Comparison of ENCODE assay signal across 27 cellular contexts in the genomic region with DNA sequence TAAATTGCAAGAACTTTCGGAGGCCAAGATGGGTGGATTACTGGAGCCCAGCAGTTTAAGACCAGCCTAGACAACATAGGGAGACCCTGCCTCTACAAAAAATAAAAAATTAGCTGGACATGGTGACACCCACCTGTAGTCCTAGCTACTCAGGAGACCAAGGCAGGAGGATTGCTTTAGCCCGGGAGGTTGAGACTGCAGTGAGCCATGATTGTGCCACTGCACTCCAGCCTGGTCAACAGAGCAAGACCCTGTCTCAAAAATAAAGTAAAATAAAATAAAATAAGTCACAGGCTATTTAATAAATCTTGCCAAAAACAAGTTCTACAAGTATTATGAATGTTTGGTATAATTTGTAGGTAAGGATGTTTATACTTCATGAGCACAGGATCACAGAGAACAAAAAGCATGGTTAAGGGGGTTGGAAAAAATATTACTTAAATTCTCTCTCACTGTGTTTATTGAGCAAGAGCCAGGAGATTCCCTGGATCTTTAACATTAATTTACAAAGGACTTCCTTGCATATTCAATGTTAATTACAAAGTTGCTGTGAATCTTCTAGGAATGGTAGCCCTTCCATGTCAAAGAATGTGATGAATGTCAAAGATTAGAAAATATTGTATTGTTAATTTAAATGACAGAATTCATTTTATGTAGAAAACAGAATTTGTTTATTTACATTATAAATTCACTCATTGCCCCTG.
"Had no signal": no experiment of that assay in that cellular context is flagged by ENCODE, and none has a peak within 500 bp of the region (broad histone marks: within the 10 kb centered on the region; RNA-seq: fewer than 3 reads in every experiment).

No MANE protein-coding gene starts in this region.

- DNase-seq: activated CD4-positive, alpha-beta T cell treated with anti-CD3 and anti-CD28 coated beads, Interleukin-2, amount 10 ng/mL, durations not matched to agents 24 days and 14 days; activated CD4-positive, alpha-beta T cell treated with anti-CD3 and anti-CD28 coated beads, Interleukin-2, amount 50 U/mL, for 4 hours; activated CD8-positive, alpha-beta T cell treated with anti-CD3 and anti-CD28 coated beads for 36 hours; activated effector memory CD4-positive, alpha-beta T cell treated with anti-CD3 and anti-CD28 coated beads, Interleukin-2, amount 50 U/mL, for 16 hours; activated naive CD4-positive, alpha-beta T cell; activated naive CD4-positive, alpha-beta T cell treated with anti-CD3 and anti-CD28 coated beads, Interleukin-2, amount 50 U/mL, for 16 hours; activated naive CD8-positive, alpha-beta T cell treated with anti-CD3 and anti-CD28 coated beads for 36 hours; activated T-cell treated with anti-CD3 and anti-CD28 coated beads, Interleukin-2, amount 50 U/mL, for 1 hour; activated T-cell treated with anti-CD3 and anti-CD28 coated beads, Interleukin-2, amount 50 U/mL, for 72 hours; amniotic stem cell; body of pancreas; NCI-H1105; NCI-H1417 treated with DMSO at 0.1 percent for 48 hours; NCI-H1694; NCI-H1930; NCI-H2081 treated with DMSO at 0.1 percent for 48 hours; NCI-H345; NCI-H524 treated with DMSO at 0.1 percent for 48 hours; SHP77; SJCRH30; T1000; WERI-Rb-1 had no signal

- H3K27ac ChIP-seq: body of pancreas, breast epithelium, SJCRH30, SK-N-MC, WERI-Rb-1 had no signal

- H3K4me3 Mint-ChIP-seq: activated CD4-positive, alpha-beta T cell treated with anti-CD3 and anti-CD28 coated beads, Interleukin-2, amount 10 ng/mL, durations not matched to agents 24 days and 14 days; activated CD8-positive, alpha-beta T cell treated with anti-CD3 and anti-CD28 coated beads for 36 hours; activated naive CD8-positive, alpha-beta T cell treated with anti-CD3 and anti-CD28 coated beads for 36 hours; activated T-cell treated with anti-CD3 and anti-CD28 coated beads, Interleukin-2, amount 50 U/mL, for 72 hours; activated T-helper 17 cell treated with anti-CD3 and anti-CD28 coated beads, Interleukin-2, amount 50 U/mL, for 72 hours had no signal

- H3K36me3 ChIP-seq: breast epithelium, SJCRH30, WERI-Rb-1 had no signal

- H3K4me3 ChIP-seq: body of pancreas, breast epithelium, SJCRH30, SK-N-MC had no signal

- H3K27me3 ChIP-seq: body of pancreas, breast epithelium, SJCRH30 had no signal

- H3K9me3 Mint-ChIP-seq: activated CD4-positive, alpha-beta T cell treated with anti-CD3 and anti-CD28 coated beads, Interleukin-2, amount 10 ng/mL, durations not matched to agents 24 days and 14 days had no signal

- H3K9me3 ChIP-seq: body of pancreas, breast epithelium, SJCRH30 had no signal

- ATAC-seq: activated CD8-positive, alpha-beta T cell treated with anti-CD3 and anti-CD28 coated beads for 36 hours; activated T-cell treated with anti-CD3 and anti-CD28 coated beads, Interleukin-2, amount 50 U/mL, for 72 hours; activated T-helper 17 cell treated with anti-CD3 and anti-CD28 coated beads, Interleukin-2, amount 50 U/mL, for 72 hours; body of pancreas; Panc1 had no signal

- H3K27ac Mint-ChIP-seq: activated CD4-positive, alpha-beta T cell treated with anti-CD3 and anti-CD28 coated beads, Interleukin-2, amount 10 ng/mL, durations not matched to agents 24 days and 14 days; activated CD8-positive, alpha-beta T cell treated with anti-CD3 and anti-CD28 coated beads for 36 hours; activated naive CD8-positive, alpha-beta T cell treated with anti-CD3 and anti-CD28 coated beads for 36 hours; activated T-cell treated with anti-CD3 and anti-CD28 coated beads, Interleukin-2, amount 50 U/mL, for 72 hours; activated T-helper 17 cell treated with anti-CD3 and anti-CD28 coated beads, Interleukin-2, amount 50 U/mL, for 72 hours had no signal

- FAIRE-seq: astrocyte had no signal

- H3K27me3 Mint-ChIP-seq: activated CD4-positive, alpha-beta T cell treated with anti-CD3 and anti-CD28 coated beads, Interleukin-2, amount 10 ng/mL, durations not matched to agents 24 days and 14 days; activated CD8-positive, alpha-beta T cell treated with anti-CD3 and anti-CD28 coated beads for 36 hours; activated naive CD8-positive, alpha-beta T cell treated with anti-CD3 and anti-CD28 coated beads for 36 hours; activated T-helper 17 cell treated with anti-CD3 and anti-CD28 coated beads, Interleukin-2, amount 50 U/mL, for 72 hours had no signal

- H3K4me1 ChIP-seq: breast epithelium, SJCRH30 had no signal
